Comparison of ENCODE assay signal across 11 cellular contexts in the genomic region with DNA sequence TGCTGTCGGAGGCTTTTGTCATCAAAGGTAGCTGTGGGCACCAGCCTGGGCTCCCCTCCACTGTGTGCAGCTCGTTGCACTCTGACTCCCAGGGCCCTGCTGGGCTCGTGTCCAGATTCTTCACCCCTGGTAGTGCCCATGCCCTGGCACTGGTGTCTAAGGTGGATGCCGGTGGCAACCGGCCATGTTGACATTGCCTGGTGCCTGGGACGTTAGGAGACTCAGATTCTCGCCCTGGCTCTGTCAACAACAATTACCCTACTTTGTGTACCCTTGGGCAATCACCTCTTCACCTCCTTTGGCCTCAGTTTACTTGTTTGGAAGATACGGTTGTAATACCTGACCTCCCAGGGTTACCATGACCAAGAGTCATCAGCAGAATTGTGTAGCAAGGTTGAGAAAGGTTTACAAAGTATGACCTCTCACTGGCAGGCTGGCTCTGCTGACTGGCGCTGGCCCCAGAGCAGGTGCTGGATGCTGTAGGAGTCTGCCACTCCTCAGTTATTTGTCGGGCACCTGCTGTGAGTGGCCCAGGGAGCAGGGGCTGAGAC.
"Had no signal": no experiment of that assay in that cellular context is flagged by ENCODE, and none has a peak within 500 bp of the region (broad histone marks: within the 10 kb centered on the region; RNA-seq: fewer than 3 reads in every experiment).

No MANE protein-coding gene starts in this region.

- H3K9me3 ChIP-seq: transverse colon had no signal

- ATAC-seq: WTC11 had no signal

- H3K4me3 Mint-ChIP-seq: endodermal cell; nephron; T-helper 1 cell treated with Interleukin-12 subunit alpha and Interleukin-12 subunit beta and Interleukin-4 antibody, amounts not matched to agents 30 μg/mL and 1 μg/mL, for 36 hours; WTC11 had no signal

- H3K27ac Mint-ChIP-seq: endodermal cell; nephron; T-helper 1 cell treated with Interleukin-12 subunit alpha and Interleukin-12 subunit beta and Interleukin-4 antibody, amounts not matched to agents 30 μg/mL and 1 μg/mL, for 36 hours; WTC11 had no signal

- DNase-seq: activated CD4-positive, alpha-beta T cell treated with anti-CD3 and anti-CD28 coated beads for 48 hours; activated naive CD4-positive, alpha-beta T cell treated with anti-CD3 and anti-CD28 coated beads, Interleukin-2, amount 50 U/mL, for 16 hours; activated T-cell treated with anti-CD3 and anti-CD28 coated beads for 4 hours; endodermal cell; hypothalamus; mesenchymal stem cell; transverse colon had no signal

- H3K27ac ChIP-seq: transverse colon had no signal

- H3K9me3 Mint-ChIP-seq: endodermal cell; nephron; T-helper 1 cell treated with Interleukin-12 subunit alpha and Interleukin-12 subunit beta and Interleukin-4 antibody, amounts not matched to agents 30 μg/mL and 1 μg/mL, for 36 hours; WTC11 had no signal

- H3K4me1 Mint-ChIP-seq: endodermal cell, WTC11 had no signal

- H3K4me3 ChIP-seq: skin epidermis, transverse colon had no signal

- H3K27me3 ChIP-seq: transverse colon had no signal
